1 cellular context compared by ENCODE assay signal in the genomic region with DNA sequence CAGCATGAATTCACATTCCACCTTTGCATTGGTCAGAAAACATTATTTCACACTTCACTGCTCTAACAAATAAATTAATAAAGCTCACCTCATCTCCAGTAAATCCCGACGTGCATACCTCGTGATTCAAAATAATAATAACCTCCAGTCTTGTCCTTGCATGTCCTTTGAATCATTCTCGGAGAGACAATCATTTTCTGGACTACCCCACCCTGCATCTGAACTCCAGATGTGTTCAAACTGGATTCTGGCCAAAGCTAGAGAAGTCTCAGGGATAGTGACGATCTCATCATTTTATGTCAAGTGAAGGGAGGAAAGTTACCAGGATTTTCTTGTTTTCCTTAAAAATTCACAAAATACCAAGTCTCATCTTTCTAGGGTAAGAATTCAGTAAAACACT.
TF ChIP-seq lines count a peak whose summit lies in the region.

No MANE protein-coding gene starts in this region.

TF ChIP-seq in SK-N-SH treated with all-trans-retinoic acid at 6 μM for 48 hours, 23 proteins besides CTCF, POLR2A, EP300 and RAD21:
- TF ChIP-seq, protein P1, sequence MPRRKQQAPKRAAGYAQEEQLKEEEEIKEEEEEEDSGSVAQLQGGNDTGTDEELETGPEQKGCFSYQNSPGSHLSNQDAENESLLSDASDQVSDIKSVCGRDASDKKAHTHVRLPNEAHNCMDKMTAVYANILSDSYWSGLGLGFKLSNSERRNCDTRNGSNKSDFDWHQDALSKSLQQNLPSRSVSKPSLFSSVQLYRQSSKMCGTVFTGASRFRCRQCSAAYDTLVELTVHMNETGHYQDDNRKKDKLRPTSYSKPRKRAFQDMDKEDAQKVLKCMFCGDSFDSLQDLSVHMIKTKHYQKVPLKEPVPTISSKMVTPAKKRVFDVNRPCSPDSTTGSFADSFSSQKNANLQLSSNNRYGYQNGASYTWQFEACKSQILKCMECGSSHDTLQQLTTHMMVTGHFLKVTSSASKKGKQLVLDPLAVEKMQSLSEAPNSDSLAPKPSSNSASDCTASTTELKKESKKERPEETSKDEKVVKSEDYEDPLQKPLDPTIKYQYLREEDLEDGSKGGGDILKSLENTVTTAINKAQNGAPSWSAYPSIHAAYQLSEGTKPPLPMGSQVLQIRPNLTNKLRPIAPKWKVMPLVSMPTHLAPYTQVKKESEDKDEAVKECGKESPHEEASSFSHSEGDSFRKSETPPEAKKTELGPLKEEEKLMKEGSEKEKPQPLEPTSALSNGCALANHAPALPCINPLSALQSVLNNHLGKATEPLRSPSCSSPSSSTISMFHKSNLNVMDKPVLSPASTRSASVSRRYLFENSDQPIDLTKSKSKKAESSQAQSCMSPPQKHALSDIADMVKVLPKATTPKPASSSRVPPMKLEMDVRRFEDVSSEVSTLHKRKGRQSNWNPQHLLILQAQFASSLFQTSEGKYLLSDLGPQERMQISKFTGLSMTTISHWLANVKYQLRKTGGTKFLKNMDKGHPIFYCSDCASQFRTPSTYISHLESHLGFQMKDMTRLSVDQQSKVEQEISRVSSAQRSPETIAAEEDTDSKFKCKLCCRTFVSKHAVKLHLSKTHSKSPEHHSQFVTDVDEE (CRISPR knock-in tag; IDR thresholded peaks at IDR 0.05) = no peak
- TF ChIP-seq ZNF8 (CRISPR knock-in tag; IDR thresholded peaks at IDR 0.05) (no peak), ZC3H10 (CRISPR knock-in tag; IDR thresholded peaks at IDR 0.05) (no peak), ZFP3 (CRISPR knock-in tag; IDR thresholded peaks at IDR 0.05) (no peak), ZNF565 (CRISPR knock-in tag; conservative IDR thresholded peaks at IDR 0.05; ENCODE audit: low read depth) (no peak)
TF ChIP-seq in SK-N-SH treated with all-trans-retinoic acid at 6 μM for 48 hours: peak in this region for 0.
